18 cellular contexts compared by ENCODE assay signal in genomic region chr17:82374626-82375331, GRCh38. TPM values are rescaled to one million over a fixed set of nuclear protein-coding genes. Genes with fewer than 3 reads are reported as not detected.
"Had no signal": no experiment of that assay in that cellular context is flagged by ENCODE, and none has a peak within 500 bp of the region (broad histone marks: within the 10 kb centered on the region; RNA-seq: fewer than 3 reads in every experiment).

No MANE protein-coding gene starts in this region.

- DNase-seq: activated CD4-positive, alpha-beta T cell treated with anti-CD3 and anti-CD28 coated beads, Interleukin-2, amount 50 U/mL, for 1 hour; activated naive CD4-positive, alpha-beta T cell treated with anti-CD3 and anti-CD28 coated beads, Interleukin-2, amount 50 U/mL, for 16 hours; activated T-cell treated with anti-CD3 and anti-CD28 coated beads, Interleukin-2, amount 50 U/mL, for 1 hour; adrenal gland; caudate nucleus; effector memory CD4-positive, alpha-beta T cell; gastrocnemius medialis; nephron progenitor cell; ovary; stimulated activated CD4-positive, alpha-beta T cell treated with anti-CD3 and anti-CD28 coated beads, Interleukin-4, amount 100 ng/mL, for 1 hour; stimulated activated CD8-positive, alpha-beta memory T cell treated with anti-CD3 and anti-CD28 coated beads, Interleukin-4, amount 100 ng/mL, for 48 hours; stimulated activated naive CD8-positive, alpha-beta T cell treated with anti-CD3 and anti-CD28 coated beads, Interleukin-15, Interleukin-2, amounts not matched to agents 100 U/mL and 50 U/mL, for 24 hours had no signal

- H3K4me3 ChIP-seq: adrenal gland, gastrocnemius medialis, ovary, suprapubic skin, upper lobe of left lung had no signal

- H3K27ac ChIP-seq: adrenal gland, epithelial cell of prostate, gastrocnemius medialis, ovary, suprapubic skin, upper lobe of left lung had no signal

- ATAC-seq: gastrocnemius medialis; stimulated activated naive CD8-positive, alpha-beta T cell treated with anti-CD3 and anti-CD28 coated beads, Interleukin-15, Interleukin-2, amounts not matched to agents 100 U/mL and 50 U/mL, for 24 hours had no signal

- H3K36me3 ChIP-seq: adrenal gland, gastrocnemius medialis, ovary, suprapubic skin, upper lobe of left lung had no signal

- H3K9me3 ChIP-seq: adrenal gland, gastrocnemius medialis, ovary, suprapubic skin, upper lobe of left lung had no signal

RNA-seq across cellular contexts. Expression of gene UTS2R, which starts 3.2 kb away (rescaled TPM):
- total RNA-seq: adrenal gland, gastrocnemius medialis, kidney epithelial cell, liver, mesenteric fat pad, ovary, suprapubic skin had no signal

RNA-seq across cellular contexts. Expression of gene TEX19, which starts 15.7 kb away (rescaled TPM):
- total RNA-seq: kidney epithelial cell, mesenteric fat pad, ovary, suprapubic skin, upper lobe of left lung had no signal

RNA-seq across cellular contexts. Expression of gene SECTM1, which starts 41.2 kb away (rescaled TPM):
- total RNA-seq: kidney epithelial cell had no signal
